In the genomic region with DNA sequence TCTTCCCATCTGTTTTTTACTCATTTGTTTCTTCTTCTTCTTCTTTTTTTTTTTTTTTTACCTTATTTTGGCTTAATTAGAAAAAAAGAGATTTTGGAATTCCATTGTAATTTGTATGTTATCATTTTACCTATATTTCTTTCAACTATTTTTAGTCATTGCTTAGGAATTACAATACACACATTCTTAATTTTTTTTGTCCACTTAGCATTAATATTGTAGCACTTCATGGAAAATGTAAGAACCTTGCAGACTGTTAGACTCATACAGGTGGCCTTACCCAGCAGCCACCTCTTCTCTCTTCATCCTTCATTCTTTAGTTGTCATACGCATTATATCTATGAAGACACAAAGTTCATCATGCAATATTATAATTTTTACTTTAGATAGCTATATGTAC, we compare ENCODE assay signal across 8 cellular contexts. TPM values are rescaled to one million over a fixed set of nuclear protein-coding genes. Genes with fewer than 3 reads are reported as not detected.
"Had no signal": no experiment of that assay in that cellular context is flagged by ENCODE, and none has a peak within 500 bp of the region (broad histone marks: within the 10 kb centered on the region; RNA-seq: fewer than 3 reads in every experiment).

No MANE protein-coding gene starts in this region.

- H3K4me3 ChIP-seq: GM12878 had no signal

- DNase-seq: GDM1, GF-D8 had no signal

- ATAC-seq: GM12878 had no signal

- FAIRE-seq: G401.6, GM12878, GM12891, GM12892, GM18507 had no signal

RNA-seq across cellular contexts. Expression of a gene that starts 46.5 kb away (rescaled TPM):
- total RNA-seq: G401 had no signal
